Comparison of ENCODE assay signal across 22 cellular contexts in the genomic region with DNA sequence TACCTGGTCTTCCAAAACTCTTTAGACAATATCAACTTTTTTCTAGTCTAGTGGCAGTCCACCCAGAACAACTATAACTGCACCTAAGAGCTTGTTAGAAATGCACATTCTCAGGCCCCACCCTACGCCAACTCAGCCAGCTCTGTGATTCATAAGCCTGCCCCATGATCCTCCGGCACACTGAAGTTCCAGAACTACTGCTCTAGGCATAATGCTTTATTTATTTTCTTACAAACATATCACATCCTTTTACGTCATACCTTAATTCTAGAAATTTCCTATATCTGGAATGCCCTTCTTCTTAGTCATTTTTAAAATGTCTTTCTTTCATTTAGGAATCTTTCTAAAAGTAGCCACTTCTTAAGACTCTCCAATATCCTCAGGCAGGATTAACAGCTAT.
A peak's percentile ranks its signal among the peaks of the same experiment; 100 is the strongest.
DNase-seq lines count a peak whose midpoint lies in the region; ATAC-seq and TF ChIP-seq lines count a peak whose summit lies in the region.
"Had no signal": no experiment of that assay in that cellular context is flagged by ENCODE, and none has a peak within 500 bp of the region (broad histone marks: within the 10 kb centered on the region; RNA-seq: fewer than 3 reads in every experiment).

No MANE protein-coding gene starts in this region.

- H3K27me3 ChIP-seq in HCT116 (ENCODE audit: insufficient read depth, low read length) (no peaks in the 10 kb centered on the region), heart left ventricle (no peaks in the 10 kb centered on the region)
- H3K27me3 ChIP-seq: right atrium auricular region, tibial nerve had no signal

- in situ Hi-C loops in astrocyte of the spinal cord (cut with HindIII; ENCODE audit: low sequenced_read_pairs): no loop called here

- H3K4me2 ChIP-seq in HCT116 (ENCODE audit: low read length): peak overlapping the region; percentile 22

- peaks cover 7 to 34% of the 10 kb centered on the region in 2 experiments for H3K4me1 ChIP-seq in HCT116 (ENCODE audit: control insufficient read depth in 1 of 2, insufficient read depth in 2 of 2, low read length in 2 of 2)
- H3K4me1 ChIP-seq in heart left ventricle: no peaks in the 10 kb centered on the region
- H3K4me1 ChIP-seq: right atrium auricular region, tibial nerve had no signal

- TF ChIP-seq CTCF in HCT116 (IDR thresholded peaks at IDR 0.05 in 2 of 3, conservative IDR thresholded peaks at IDR 0.05 in 1 of 3; ENCODE audit: borderline replicate concordance in 1 of 3, insufficient read depth in 1 of 3, low read depth in 2 of 3, low read length in 2 of 3): no peak
- no peak for TF ChIP-seq CTCF in astrocyte of the spinal cord (IDR thresholded peaks at IDR 0.05; ENCODE audit: low read depth, low read length)
- TF ChIP-seq CTCF in fibroblast of pulmonary artery (IDR thresholded peaks at IDR 0.05; ENCODE audit: low read length, missing control alignments): no peak
- TF ChIP-seq CTCF in heart left ventricle (IDR thresholded peaks at IDR 0.05): no peak

- RAD21 ChIA-PET in HCT116 (lab: Charles Lee; ENCODE audit: low non-redundant PET in 1 of 2, low total read pairs in 2 of 2, uncharacterized antibody in 2 of 2, unreplicated experiment in 2 of 2): no interaction called here

- intact Hi-C loops in HCT116 (cut with micrococcal nuclease): no loop called here
- intact Hi-C loops in heart left ventricle (cut with DNase I): no loop called here

- TF ChIP-seq RAD21 in HCT116 (IDR thresholded peaks at IDR 0.05; ENCODE audit: low read depth): no peak

- no peak overlapping the region for H2AFZ ChIP-seq in HCT116 (ENCODE audit: low read depth, low read length, poor library complexity, severe bottlenecking)

- no TSS peak for BruUV-seq in HCT116 (replicated peaks; lab: Mats Ljungman, UMichigan)

- TF ChIP-seq POLR2A in HCT116 (IDR thresholded peaks at IDR 0.05; ENCODE audit: borderline replicate concordance, extremely low read depth, insufficient read depth, insufficient read length): no peak
- no peak for TF ChIP-seq POLR2A in heart left ventricle (IDR thresholded peaks at IDR 0.05)

- H3K27ac ChIP-seq in HCT116 (ENCODE audit: low read depth, low read length): no peak overlapping the region
- no peak overlapping the region for H3K27ac ChIP-seq in heart left ventricle
- H3K27ac ChIP-seq: right atrium auricular region, tibial nerve had no signal

- no peak overlapping the region for H3K9ac ChIP-seq in HCT116 (ENCODE audit: low read length)

- H3K9me3 ChIP-seq in HCT116 (ENCODE audit: control insufficient read depth in 1 of 2, insufficient read depth in 1 of 2, low read depth in 1 of 2, low read length in 2 of 2) (no peaks in the 10 kb centered on the region), heart left ventricle (no peaks in the 10 kb centered on the region)
- H3K9me3 ChIP-seq: right atrium auricular region, tibial nerve had no signal

- H3K4me3 ChIP-seq in HCT116 (replicated peaks in 1 of 2; ENCODE audit: low read depth in 1 of 2, low read length in 2 of 2): no peak overlapping the region
- no peak overlapping the region for H3K4me3 ChIP-seq in astrocyte of the spinal cord (ENCODE audit: low read depth, low read length)
- H3K4me3 ChIP-seq in fibroblast of pulmonary artery (replicated peaks; ENCODE audit: low read depth, low read length): no peak overlapping the region
- no peak overlapping the region for H3K4me3 ChIP-seq in heart left ventricle
- H3K4me3 ChIP-seq: right atrium auricular region, tibial nerve had no signal

- POLR2A ChIA-PET in HCT116 (lab: Charles Lee): no interaction called here

- ATAC-seq in HCT116: no peak
- ATAC-seq in heart left ventricle: no peak
- no peak for ATAC-seq in HG03378 (IDR thresholded peaks at IDR 0.05; ENCODE audit: unreplicated experiment)
- ATAC-seq: effector memory CD8-positive, alpha-beta T cell; left ventricle myocardium superior had no signal

- no peaks in the 10 kb centered on the region for H3K9me2 ChIP-seq in HCT116 (ENCODE audit: insufficient read depth)

- CTCF ChIA-PET in HCT116 (lab: Charles Lee): no interaction called here

- H4K20me1 ChIP-seq in HCT116 (ENCODE audit: insufficient read depth): no peaks in the 10 kb centered on the region

- no peaks in the 10 kb centered on the region for H3K36me3 ChIP-seq in HCT116 (ENCODE audit: control insufficient read depth in 1 of 2, insufficient read depth in 2 of 2, low read length in 2 of 2)
- H3K36me3 ChIP-seq in heart left ventricle: no peaks in the 10 kb centered on the region
- H3K36me3 ChIP-seq: right atrium auricular region, tibial nerve had no signal

- no peaks in the 10 kb centered on the region for H3K79me2 ChIP-seq in HCT116 (ENCODE audit: insufficient read depth, low read length)

- WGBS in heart left ventricle, 4 donors: 89 to 94% (median 91%) methylated on average over 3 of the region's 3 CpGs

- peak; percentile 67 for DNase-seq in A172 (ENCODE audit: low spot score)
- DNase-seq in HCT116 (ENCODE audit: low read depth, low spot score): no peak
- peak; percentile 69 for DNase-seq in astrocyte of the spinal cord (ENCODE audit: low read depth, low spot score)
- DNase-seq in fibroblast of pulmonary artery (ENCODE audit: low read depth): peak; percentile 67
- DNase-seq in central memory CD4-positive, alpha-beta T cell: no peak
- DNase-seq in heart left ventricle: no peak
- no peak for DNase-seq in DMS79 treated with DMSO at 0.1 percent for 48 hours (lab: John Stamatoyannopoulos, UW)
- DNase-seq: 8988T; activated B cell treated with CpG ODN at 0.5 μM for 24 hours; activated naive CD8-positive, alpha-beta T cell treated with anti-CD3 and anti-CD28 coated beads, Interleukin-2, amount 10 ng/mL, durations not matched to agents 7 days and 5 days; CD4-positive, CD25-positive, alpha-beta regulatory T cell; effector memory CD8-positive, alpha-beta T cell; GOT3; left ventricle myocardium superior; MV-4-11; NCI-H1930; SHP77 treated with DMSO at 0.1 percent for 48 hours; stimulated activated naive CD4-positive, alpha-beta T cell treated with Interleukin-2 at 50 U/mL for 16 hours; T-helper 2 cell had no signal

TF ChIP-seq in HCT116, 20 proteins besides CTCF, POLR2A, EP300 and RAD21:
- TF ChIP-seq TCF7L2 (IDR thresholded peaks at IDR 0.05; ENCODE audit: borderline replicate concordance, extremely low read depth, insufficient read depth, insufficient read length): no peak
- TF ChIP-seq EZH2phosphoT487 (IDR thresholded peaks at IDR 0.05; ENCODE audit: borderline replicate concordance): no peak

Comparison
In these comparisons a context has a peak if more than half of its experiments do, and no peak if none do; other contexts are left out.
1. DNase-seq: peak in A172 (single experiment), astrocyte of the spinal cord (single experiment) and fibroblast of pulmonary artery (single experiment); none in HCT116 (single experiment), central memory CD4-positive, alpha-beta T cell (single experiment), heart left ventricle (0 of 5) and DMS79 treated with DMSO at 0.1 percent for 48 hours (single experiment).